Comparison of ENCODE assay signal across 23 cellular contexts in genomic region chr18:12851709-12852108, GRCh38. TPM values are rescaled to one million over a fixed set of nuclear protein-coding genes. Genes with fewer than 3 reads are reported as not detected.
DNase-seq lines count a peak whose midpoint lies in the region; ATAC-seq and TF ChIP-seq lines count a peak whose summit lies in the region.
"Had no signal": no experiment of that assay in that cellular context is flagged by ENCODE, and none has a peak within 500 bp of the region (broad histone marks: within the 10 kb centered on the region; RNA-seq: fewer than 3 reads in every experiment).

No MANE protein-coding gene starts in this region.

- peak overlapping the region; percentile 83 for H3K27ac Mint-ChIP-seq in chondrocyte (ENCODE audit: unreplicated experiment)
- no peak overlapping the region for H3K27ac Mint-ChIP-seq in stimulated activated naive CD8-positive, alpha-beta T cell treated with anti-CD3 and anti-CD28 coated beads, Interleukin-15, amount 100 ng/mL, for 72 hours
- H3K27ac Mint-ChIP-seq: activated naive CD8-positive, alpha-beta T cell treated with anti-CD3 and anti-CD28 coated beads for 36 hours; activated T-helper 2 cell treated with anti-CD3 and anti-CD28 coated beads, Interferon-gamma antibody, Interleukin-2, Interleukin-4, amounts not matched to agents 10 μg/mL and 5 μg/mL and 100 μg/mL, durations not matched to agents 14 hours and 24 hours and 36 hours; progenitor cell of endocrine pancreas had no signal

- no peaks in the 10 kb centered on the region for H3K27me3 ChIP-seq in suprapubic skin
- H3K27me3 ChIP-seq in Peyer's patch: no peaks in the 10 kb centered on the region

- H3K36me3 ChIP-seq in suprapubic skin (peaks cover 14% of the 10 kb centered on the region), Peyer's patch (peaks cover 0 to 4% (median 0%) of the 10 kb centered on the region in 3 donors)

- H3K4me3 Mint-ChIP-seq in chondrocyte (ENCODE audit: unreplicated experiment): peak overlapping the region; percentile 17
- no peak overlapping the region for H3K4me3 Mint-ChIP-seq in stimulated activated naive CD8-positive, alpha-beta T cell treated with anti-CD3 and anti-CD28 coated beads, Interleukin-15, amount 100 ng/mL, for 72 hours
- H3K4me3 Mint-ChIP-seq: activated naive CD8-positive, alpha-beta T cell treated with anti-CD3 and anti-CD28 coated beads for 36 hours; brain; neural crest cell had no signal

- no peaks in the 10 kb centered on the region for H3K9me3 Mint-ChIP-seq in chondrocyte (ENCODE audit: low read depth)
- H3K9me3 Mint-ChIP-seq in stimulated activated naive CD8-positive, alpha-beta T cell treated with anti-CD3 and anti-CD28 coated beads, Interleukin-15, amount 100 ng/mL, for 72 hours: no peaks in the 10 kb centered on the region
- H3K9me3 Mint-ChIP-seq: activated naive CD8-positive, alpha-beta T cell treated with anti-CD3 and anti-CD28 coated beads for 36 hours; activated T-helper 2 cell treated with anti-CD3 and anti-CD28 coated beads, Interferon-gamma antibody, Interleukin-2, Interleukin-4, amounts not matched to agents 10 μg/mL and 5 μg/mL and 100 μg/mL, durations not matched to agents 14 hours and 24 hours and 36 hours; brain; neural crest cell had no signal

- TF ChIP-seq CTCF in chondrocyte (IDR thresholded peaks at IDR 0.05) (no peak), suprapubic skin (IDR thresholded peaks at IDR 0.05) (no peak), Peyer's patch (IDR thresholded peaks at IDR 0.05) (no peak)

- ATAC-seq in HG02588 (IDR thresholded peaks at IDR 0.05; ENCODE audit: unreplicated experiment): no peak
- ATAC-seq in stimulated activated naive CD8-positive, alpha-beta T cell treated with anti-CD3 and anti-CD28 coated beads, Interleukin-15, amount 100 ng/mL, for 72 hours: no peak

- DNase-seq in EH (ENCODE audit: low read depth) (peak; percentile 32), SK-N-DZ (ENCODE audit: low spot score) (peak; percentile 19), chondrocyte (ENCODE audit: low spot score) (no peak), kidney tubule cell (ENCODE audit: low spot score) (peak; percentile 13), suprapubic skin (ENCODE audit: low spot score in 2 of 2) (no peak), Peyer's patch (no peak)
- DNase-seq in stimulated activated naive CD8-positive, alpha-beta T cell treated with anti-CD3 and anti-CD28 coated beads, Interleukin-15, amount 100 ng/mL, for 72 hours: no peak
- DNase-seq: activated CD4-positive, alpha-beta T cell treated with anti-CD3 and anti-CD28 coated beads, Interleukin-2, amount 50 U/mL, for 1 hour; activated naive CD8-positive, alpha-beta T cell treated with anti-CD3 and anti-CD28 coated beads for 36 hours; dermis blood vessel endothelial cell; GOT3; hippocampal formation; KBM-7; NCI-H1694; NCI-H774; stimulated activated CD4-positive, alpha-beta T cell treated with anti-CD3 and anti-CD28 coated beads, Interleukin-1b, Interleukin-23, amount 100 ng/mL, for 48 hours; T-helper 2 cell had no signal

- no peak for TF ChIP-seq EP300 in suprapubic skin (IDR thresholded peaks at IDR 0.05)

- WGBS in suprapubic skin: 87% methylated on average over 3 of the region's 3 CpGs

- H3K36me3 Mint-ChIP-seq in chondrocyte (ENCODE audit: low read depth): peaks cover 19% of the 10 kb centered on the region

- no peaks in the 10 kb centered on the region for H3K27me3 Mint-ChIP-seq in chondrocyte (ENCODE audit: low read depth)
- no peaks in the 10 kb centered on the region for H3K27me3 Mint-ChIP-seq in stimulated activated naive CD8-positive, alpha-beta T cell treated with anti-CD3 and anti-CD28 coated beads, Interleukin-15, amount 100 ng/mL, for 72 hours
- H3K27me3 Mint-ChIP-seq: activated naive CD8-positive, alpha-beta T cell treated with anti-CD3 and anti-CD28 coated beads for 36 hours; brain; progenitor cell of endocrine pancreas had no signal

- TF ChIP-seq POLR2A in suprapubic skin (IDR thresholded peaks at IDR 0.05): no peak
- no peak for TF ChIP-seq POLR2A in Peyer's patch (IDR thresholded peaks at IDR 0.05)

- H3K27ac ChIP-seq in suprapubic skin: no peak overlapping the region
- H3K27ac ChIP-seq in Peyer's patch: no peak overlapping the region
- H3K27ac ChIP-seq: C4-2B had no signal

- H3K4me1 Mint-ChIP-seq in chondrocyte (ENCODE audit: low read depth): peaks cover 22% of the 10 kb centered on the region
- peaks cover 31% of the 10 kb centered on the region for H3K4me1 Mint-ChIP-seq in stimulated activated naive CD8-positive, alpha-beta T cell treated with anti-CD3 and anti-CD28 coated beads, Interleukin-15, amount 100 ng/mL, for 72 hours
- H3K4me1 Mint-ChIP-seq: brain, neural crest cell had no signal

- no peaks in the 10 kb centered on the region for H3K4me1 ChIP-seq in suprapubic skin
- H3K4me1 ChIP-seq in Peyer's patch: no peaks in the 10 kb centered on the region

- H3K9me3 ChIP-seq in suprapubic skin: no peaks in the 10 kb centered on the region
- H3K9me3 ChIP-seq in Peyer's patch: no peaks in the 10 kb centered on the region

- H3K4me3 ChIP-seq in suprapubic skin (no peak overlapping the region), Peyer's patch (no peak overlapping the region)

RNA-seq across cellular contexts. Expression of gene PTPN2, which starts 32.3 kb away (rescaled TPM):
- 31.0 and 32.8 TPM in 2 replicates for polyA plus RNA-seq in SK-N-DZ (2014; cell fraction: cytosol; rRNA removed)
- 49.3 and 59.3 TPM in 2 replicates for polyA plus RNA-seq in SK-N-DZ (2014; cell fraction: nucleus; rRNA removed)
- total RNA-seq in chondrocyte (21.9 to 29.0 TPM (median 22.2 TPM) in 3 replicates), suprapubic skin (10 to 100 TPM; 36.9 to 49.2 (median 38.7) TPM), Peyer's patch (10 to 100 TPM; 28.9 to 43.7 (median 29.3) TPM)

Comparison
In these comparisons a context has a peak if more than half of its experiments do, and no peak if none do; other contexts are left out.
1. DNase-seq: peak in EH (single experiment), SK-N-DZ (single experiment) and kidney tubule cell (single experiment); none in chondrocyte (single experiment), suprapubic skin (0 of 2), stimulated activated naive CD8-positive, alpha-beta T cell treated with anti-CD3 and anti-CD28 coated beads, Interleukin-15, amount 100 ng/mL, for 72 hours (0 of 2) and Peyer's patch (0 of 3).